4 cellular contexts compared by ENCODE assay signal in genomic region chr2:70007151-70007550, GRCh38.
"Had no signal": no experiment of that assay in that cellular context is flagged by ENCODE, and none has a peak within 500 bp of the region (broad histone marks: within the 10 kb centered on the region; RNA-seq: fewer than 3 reads in every experiment).

No MANE protein-coding gene starts in this region.

- H3K4me3 Mint-ChIP-seq: GM23338, H9 had no signal

- DNase-seq: H9, HCEC 1CT, IMR-90 had no signal

- H3K27ac Mint-ChIP-seq: GM23338, H9 had no signal

- H3K4me2 ChIP-seq: GM23338 had no signal

- H3K4me3 ChIP-seq: GM23338 had no signal

- H3K9me3 Mint-ChIP-seq: GM23338, H9 had no signal
